ENCODE assay signal across 17 cellular contexts in genomic region chr20:32035398-32035852, GRCh38. TPM values are rescaled to one million over a fixed set of nuclear protein-coding genes. Genes with fewer than 3 reads are reported as not detected.
"Had no signal": no experiment of that assay in that cellular context is flagged by ENCODE, and none has a peak within 500 bp of the region (broad histone marks: within the 10 kb centered on the region; RNA-seq: fewer than 3 reads in every experiment).

No MANE protein-coding gene starts in this region.

- H3K9me3 ChIP-seq: suprapubic skin had no signal

- H3K27ac ChIP-seq: epithelial cell of prostate, right atrium auricular region, suprapubic skin had no signal

- H3K27ac Mint-ChIP-seq: activated CD8-positive, alpha-beta T cell treated with anti-CD3 and anti-CD28 coated beads for 36 hours; activated naive CD8-positive, alpha-beta T cell treated with anti-CD3 and anti-CD28 coated beads, Interleukin-2, amount 10 ng/mL, durations not matched to agents 7 days and 5 days; effector memory CD8-positive, alpha-beta T cell; natural killer cell treated with Interleukin-12 subunit alpha and Interleukin-12 subunit beta and Interleukin-15 and Interleukin-18, amount 100 ng/mL, for 72 hours; WTC11 had no signal

- H3K4me3 ChIP-seq: right atrium auricular region, suprapubic skin had no signal

- H3K36me3 ChIP-seq: right atrium auricular region, suprapubic skin had no signal

- H3K27me3 ChIP-seq: right atrium auricular region had no signal

- ATAC-seq: activated CD8-positive, alpha-beta T cell treated with anti-CD3 and anti-CD28 coated beads for 36 hours; natural killer cell treated with Interleukin-12 subunit alpha and Interleukin-12 subunit beta and Interleukin-15 and Interleukin-18, amount 100 ng/mL, for 72 hours; stimulated activated naive CD8-positive, alpha-beta T cell treated with anti-CD3 and anti-CD28 coated beads, Interleukin-15, Interleukin-2, amounts not matched to agents 100 U/mL and 50 U/mL, for 24 hours had no signal

- DNase-seq: activated CD4-positive, alpha-beta T cell treated with anti-CD3 and anti-CD28 coated beads for 48 hours; activated CD8-positive, alpha-beta T cell treated with anti-CD3 and anti-CD28 coated beads for 36 hours; activated naive CD8-positive, alpha-beta T cell treated with anti-CD3 and anti-CD28 coated beads, Interleukin-2, amount 10 ng/mL, durations not matched to agents 7 days and 5 days; activated T-cell treated with anti-CD3 and anti-CD28 coated beads, Interleukin-2, amount 50 U/mL, for 48 hours; effector memory CD8-positive, alpha-beta T cell; stimulated activated CD4-positive, alpha-beta T cell treated with anti-CD3 and anti-CD28 coated beads, Interleukin-15, amount 100 ng/mL, for 24 hours; stimulated activated CD4-positive, alpha-beta T cell treated with anti-CD3 and anti-CD28 coated beads, Interleukin-4, amount 100 ng/mL, for 1 hour; stimulated activated naive CD8-positive, alpha-beta T cell treated with anti-CD3 and anti-CD28 coated beads, Interleukin-15, Interleukin-2, amounts not matched to agents 100 U/mL and 50 U/mL, for 24 hours had no signal

- H3K4me3 Mint-ChIP-seq: activated CD8-positive, alpha-beta T cell treated with anti-CD3 and anti-CD28 coated beads for 36 hours; activated naive CD8-positive, alpha-beta T cell treated with anti-CD3 and anti-CD28 coated beads, Interleukin-2, amount 10 ng/mL, durations not matched to agents 7 days and 5 days; effector memory CD8-positive, alpha-beta T cell; natural killer cell treated with Interleukin-12 subunit alpha and Interleukin-12 subunit beta and Interleukin-15 and Interleukin-18, amount 100 ng/mL, for 72 hours; WTC11 had no signal

- H3K9me3 Mint-ChIP-seq: activated CD8-positive, alpha-beta T cell treated with anti-CD3 and anti-CD28 coated beads for 36 hours; activated naive CD8-positive, alpha-beta T cell treated with anti-CD3 and anti-CD28 coated beads, Interleukin-2, amount 10 ng/mL, durations not matched to agents 7 days and 5 days; effector memory CD8-positive, alpha-beta T cell; natural killer cell treated with Interleukin-12 subunit alpha and Interleukin-12 subunit beta and Interleukin-15 and Interleukin-18, amount 100 ng/mL, for 72 hours; WTC11 had no signal

- FAIRE-seq: frontal cortex, TTC549 had no signal

- H3K36me3 Mint-ChIP-seq: activated naive CD8-positive, alpha-beta T cell treated with anti-CD3 and anti-CD28 coated beads, Interleukin-2, amount 10 ng/mL, durations not matched to agents 7 days and 5 days; natural killer cell treated with Interleukin-12 subunit alpha and Interleukin-12 subunit beta and Interleukin-15 and Interleukin-18, amount 100 ng/mL, for 72 hours; WTC11 had no signal

RNA-seq across cellular contexts. Expression of gene HCK, which starts 16.6 kb away (rescaled TPM):
- total RNA-seq: activated CD8-positive, alpha-beta T cell treated with anti-CD3 and anti-CD28 coated beads for 36 hours; dermis blood vessel endothelial cell; fibroblast of lung had no signal

RNA-seq across cellular contexts. Expression of gene CCM2L, which starts 25.2 kb away (rescaled TPM):
- total RNA-seq: activated CD8-positive, alpha-beta T cell treated with anti-CD3 and anti-CD28 coated beads for 36 hours; activated naive CD8-positive, alpha-beta T cell treated with anti-CD3 and anti-CD28 coated beads, Interleukin-2, amount 10 ng/mL, durations not matched to agents 7 days and 5 days; fibroblast of lung; natural killer cell treated with Interleukin-12 subunit alpha and Interleukin-12 subunit beta and Interleukin-15 and Interleukin-18, amount 100 ng/mL, for 72 hours had no signal
